ENCODE assay signal across 28 cellular contexts in genomic region chr16:22313876-22314470, GRCh38. TPM values are rescaled to one million over a fixed set of nuclear protein-coding genes. Genes with fewer than 3 reads are reported as not detected.
DNase-seq lines count a peak whose midpoint lies in the region; ATAC-seq, FAIRE-seq and TF ChIP-seq lines count a peak whose summit lies in the region.
"Had no signal": no experiment of that assay in that cellular context is flagged by ENCODE, and none has a peak within 500 bp of the region (broad histone marks: within the 10 kb centered on the region; RNA-seq: fewer than 3 reads in every experiment).

No MANE protein-coding gene starts in this region.

- H2AFZ ChIP-seq in HepG2 (ENCODE audit: low read length): no peak overlapping the region

- H3K36me3 ChIP-seq in breast epithelium (no peaks in the 10 kb centered on the region), WERI-Rb-1 (peaks cover 84% of the 10 kb centered on the region), HepG2 (replicated peaks in 1 of 2; ENCODE audit: control insufficient read depth in 1 of 2, insufficient read depth in 2 of 2, low read length in 2 of 2) (peaks cover 72 to 89% of the 10 kb centered on the region in 2 experiments)

- TF ChIP-seq RAD21 in HepG2 (CRISPR knock-in tag; IDR thresholded peaks at IDR 0.05): no peak

- peaks cover 82% of the 10 kb centered on the region for H3K36me3 Mint-ChIP-seq in MCF 10A (ENCODE audit: insufficient read depth, unreplicated experiment)

- CTCF ChIA-PET in MCF 10A (lab: Yijun Ruan, JAX) (interaction anchor here (5.3 kb wide), 1 partner anchor 13 kb away, joined by 43 read pairs; no protein-coding TSS in a partner anchor), HepG2 (lab: Yijun Ruan, JAX; ENCODE audit: low intra/inter-chr PET ratio, low total read pairs) (no interaction called here)

- WGBS in HepG2 (ENCODE audit: low lambda C conversion rate): 97% methylated on average over 10 of the region's 10 CpGs

- no TSS peak for BruUV-seq in MCF 10A (replicated peaks; lab: Mats Ljungman, UMichigan)
- no TSS peak for BruUV-seq in HepG2 (replicated peaks; lab: Mats Ljungman, UMichigan)

- TF ChIP-seq POLR2A in breast epithelium (IDR thresholded peaks at IDR 0.05) (no peak), HepG2 (IDR thresholded peaks at IDR 0.05; ENCODE audit: insufficient read depth in 1 of 2, low read depth in 2 of 2, low read length in 2 of 2) (no peak)

- H3K27me3 ChIP-seq in breast epithelium: no peaks in the 10 kb centered on the region
- H3K27me3 ChIP-seq in WERI-Rb-1 (ENCODE audit: insufficient read depth, low read depth, severe bottlenecking): no peaks in the 10 kb centered on the region
- H3K27me3 ChIP-seq in HepG2 (ENCODE audit: control insufficient read depth in 1 of 2, insufficient read depth in 2 of 2, low read length in 2 of 2): no peaks in the 10 kb centered on the region
- H3K27me3 ChIP-seq: BE2C, right atrium auricular region had no signal

- H3K9me3 Mint-ChIP-seq in MCF 10A (ENCODE audit: unreplicated experiment): no peaks in the 10 kb centered on the region
- H3K9me3 Mint-ChIP-seq: activated naive CD4-positive, alpha-beta T cell treated with anti-CD3 and anti-CD28 coated beads, Interleukin-2, amount 50 U/mL, for 24 hours; activated T-helper 1 cell treated with anti-CD3 and anti-CD28 coated beads, Interleukin-12 subunit alpha, Interleukin-12 subunit beta, Interleukin-2, Interleukin-4 antibody, amounts not matched to agents 30 ng/mL and 10 ng/mL and 1 ng/mL, durations not matched to agents 14 hours and 24 hours and 36 hours; CD8-positive, alpha-beta memory T cell; immature natural killer cell had no signal

- H3K4me1 ChIP-seq in breast epithelium (no peaks in the 10 kb centered on the region), HepG2 (ENCODE audit: insufficient read depth, low read length) (0 out of 2 replicates have a peak, but pooled peaks cover 7% of the 10 kb centered on the region)
- H3K4me1 ChIP-seq: BE2C, right atrium auricular region had no signal

- intact Hi-C loops in breast epithelium (cut with DNase I; ENCODE audit: low total_unique reads): no loop called here
- intact Hi-C loops in MCF 10A (cut with micrococcal nuclease): no loop called here
- intact Hi-C loops in HepG2 (cut with micrococcal nuclease; ENCODE audit: unreplicated experiment): no loop called here

- no peak overlapping the region for H3K4me2 ChIP-seq in HepG2 (ENCODE audit: low read depth, low read length)

- no peaks in the 10 kb centered on the region for H3K9me3 ChIP-seq in breast epithelium
- no peaks in the 10 kb centered on the region for H3K9me3 ChIP-seq in WERI-Rb-1 (ENCODE audit: severe bottlenecking)
- no peaks in the 10 kb centered on the region for H3K9me3 ChIP-seq in HepG2 (ENCODE audit: low read length)
- H3K9me3 ChIP-seq: BE2C, right atrium auricular region had no signal

- H3K27ac ChIP-seq in breast epithelium (peak overlapping the region; percentile 48), WERI-Rb-1 (peak overlapping the region; percentile 95), HepG2 (ENCODE audit: extremely low read length, insufficient read depth, low read length) (no peak overlapping the region)
- H3K27ac ChIP-seq: HL-60, right atrium auricular region had no signal

- H3K9ac ChIP-seq in HepG2 (ENCODE audit: insufficient read depth, low read depth, low read length): no peak overlapping the region

- in situ Hi-C loops in HepG2 (cut with HindIII; ENCODE audit: extremely low pct_ligation_motif_present, low pct_unique_long_range_greater_than_20kb): no loop called here

- peaks cover 5% of the 10 kb centered on the region; the same call in 1 of the 2 replicates for H4K20me1 ChIP-seq in HepG2 (ENCODE audit: insufficient read depth, low read length)

- no peak overlapping the region for H3K4me3 ChIP-seq in breast epithelium
- H3K4me3 ChIP-seq in WERI-Rb-1 (ENCODE audit: low read depth, low read length): peak overlapping the region; percentile 24
- no peak overlapping the region for H3K4me3 ChIP-seq in HepG2 (replicated peaks in 1 of 3; ENCODE audit: insufficient read depth in 1 of 3, low read depth in 2 of 3, low read length in 3 of 3)
- H3K4me3 ChIP-seq: right atrium auricular region had no signal

- H3K4me1 Mint-ChIP-seq in MCF 10A (ENCODE audit: insufficient read depth, unreplicated experiment): no peaks in the 10 kb centered on the region
- H3K4me1 Mint-ChIP-seq: activated naive CD4-positive, alpha-beta T cell treated with anti-CD3 and anti-CD28 coated beads, Interleukin-2, amount 50 U/mL, for 24 hours; CD8-positive, alpha-beta memory T cell had no signal

- POLR2A ChIA-PET in MCF 10A (lab: Yijun Ruan, JAX): interaction anchor here (0.5 kb wide), 1 partner anchor 25 kb away, joined by 4 read pairs; no protein-coding TSS in a partner anchor
- POLR2A ChIA-PET in HepG2 (lab: Yijun Ruan, JAX): interaction anchor here (1.3 kb wide), 1 partner anchor 14 kb away, joined by 3 read pairs; no protein-coding TSS in a partner anchor

- ATAC-seq in HepG2: no peak
- ATAC-seq in HG03045 (IDR thresholded peaks at IDR 0.05; ENCODE audit: unreplicated experiment): no peak
- ATAC-seq: left lobe of liver, Panc1 had no signal

- TF ChIP-seq EP300 in HepG2 (IDR thresholded peaks at IDR 0.05; ENCODE audit: low read depth in 2 of 2, low read length in 2 of 2): no peak
- no peak for TF ChIP-seq EP300 in HepG2 (CRISPR knock-in tag; IDR thresholded peaks at IDR 0.05; ENCODE audit: borderline replicate concordance)

- no peak for FAIRE-seq in HepG2 (lab: Jason Lieb, UNC)
- FAIRE-seq: bronchial epithelial cell, GM18507 had no signal

- TF ChIP-seq CTCF in breast epithelium (IDR thresholded peaks at IDR 0.05): no peak
- no peak for TF ChIP-seq CTCF in MCF 10A (IDR thresholded peaks at IDR 0.05; ENCODE audit: unreplicated experiment)
- no peak for TF ChIP-seq CTCF in WERI-Rb-1 (IDR thresholded peaks at IDR 0.05; ENCODE audit: low read depth, low read length)
- no peak for TF ChIP-seq CTCF in HepG2 (CRISPR knock-in tag; IDR thresholded peaks at IDR 0.05)

- H3K4me3 Mint-ChIP-seq in MCF 10A (ENCODE audit: unreplicated experiment): no peak overlapping the region
- H3K4me3 Mint-ChIP-seq: activated naive CD4-positive, alpha-beta T cell treated with anti-CD3 and anti-CD28 coated beads, Interleukin-2, amount 50 U/mL, for 24 hours; activated T-helper 1 cell treated with anti-CD3 and anti-CD28 coated beads, Interleukin-12 subunit alpha, Interleukin-12 subunit beta, Interleukin-2, Interleukin-4 antibody, amounts not matched to agents 30 ng/mL and 10 ng/mL and 1 ng/mL, durations not matched to agents 14 hours and 24 hours and 36 hours; CD8-positive, alpha-beta memory T cell; immature natural killer cell had no signal

- DNase-seq in breast epithelium (ENCODE audit: low spot score in 2 of 2): no peak
- DNase-seq in MCF 10A (ENCODE audit: unreplicated experiment): no peak
- DNase-seq in WERI-Rb-1: peak; percentile 61
- no peak for DNase-seq in HepG2 (ENCODE audit: low spot score)
- peak; percentile 40 for DNase-seq in ureter (ENCODE audit: low spot score)
- no peak for DNase-seq in NCI-H345 treated with DMSO at 0.1 percent for 48 hours (lab: John Stamatoyannopoulos, UW; ENCODE audit: unreplicated experiment)
- no peak for DNase-seq in stimulated activated naive CD4-positive, alpha-beta T cell treated with Interleukin-2 at 50 U/mL for 16 hours (lab: John Stamatoyannopoulos, UW)
- DNase-seq: activated CD4-positive, alpha-beta T cell treated with anti-CD3 and anti-CD28 coated beads for 48 hours; BE2C; CD8-positive, alpha-beta memory T cell; immature natural killer cell; Kasumi-1; mesendoderm; NCI-H1436; NCI-H2081 treated with DMSO at 0.1 percent for 48 hours; NCI-H446; NCI-H774; SIG-M5; trophoblast cell had no signal

- H3K79me2 ChIP-seq in HepG2 (ENCODE audit: insufficient read depth, low read length): no peaks in the 10 kb centered on the region

- H3K27ac Mint-ChIP-seq in MCF 10A (ENCODE audit: low read depth, unreplicated experiment): no peak overlapping the region
- H3K27ac Mint-ChIP-seq: activated naive CD4-positive, alpha-beta T cell treated with anti-CD3 and anti-CD28 coated beads, Interleukin-2, amount 50 U/mL, for 24 hours; activated T-helper 1 cell treated with anti-CD3 and anti-CD28 coated beads, Interleukin-12 subunit alpha, Interleukin-12 subunit beta, Interleukin-2, Interleukin-4 antibody, amounts not matched to agents 30 ng/mL and 10 ng/mL and 1 ng/mL, durations not matched to agents 14 hours and 24 hours and 36 hours had no signal

- H3K27me3 Mint-ChIP-seq in MCF 10A (ENCODE audit: insufficient read depth, unreplicated experiment): no peaks in the 10 kb centered on the region
- H3K27me3 Mint-ChIP-seq: activated naive CD4-positive, alpha-beta T cell treated with anti-CD3 and anti-CD28 coated beads, Interleukin-2, amount 50 U/mL, for 24 hours; CD8-positive, alpha-beta memory T cell had no signal

TF ChIP-seq in HepG2, 621 proteins besides CTCF, POLR2A, EP300 and RAD21 (continues in another document):
- TF ChIP-seq IKZF1 (IDR thresholded peaks at IDR 0.05) (no peak), CEBPG (CRISPR knock-in tag; IDR thresholded peaks at IDR 0.05) (no peak), ZNF367 (CRISPR knock-in tag; IDR thresholded peaks at IDR 0.05; ENCODE audit: borderline replicate concordance) (no peak)

RNA-seq across cellular contexts. Expression of gene POLR3E, which starts 16.8 kb away (rescaled TPM):
- total RNA-seq in breast epithelium: 10 to 100 TPM; 59.0 to 72.4 (median 64.0) TPM
- 53.2 and 73.8 TPM in 2 replicates for total RNA-seq in MCF 10A (2022)
- 94.8 and 135 TPM in 2 replicates for total RNA-seq in HepG2 (2016; rRNA removed; fragmentation: Illumina TruSeq; extraction: Trizol)
- total RNA-seq in HepG2 (2016; cell fraction: cytosol; rRNA removed; fragmentation: Illumina TruSeq; extraction: Trizol; ENCODE audit: low read depth): 40.5 and 40.7 TPM in 2 replicates
- total RNA-seq in HepG2 (2016; cell fraction: insoluble cytoplasmic fraction; rRNA removed; fragmentation: Illumina TruSeq; extraction: Trizol): 93.2 and 125 TPM in 2 replicates
- 103 and 106 TPM in 2 replicates for total RNA-seq in HepG2 (2016; cell fraction: membrane; rRNA removed; fragmentation: Illumina TruSeq; extraction: Trizol)
- total RNA-seq in HepG2 (2016; cell fraction: nucleus; rRNA removed; fragmentation: Illumina TruSeq; extraction: Trizol): 115 and 134 TPM in 2 replicates
- polyA plus RNA-seq in HepG2 (2011; rRNA removed): 262 and 280 TPM in 2 replicates
- polyA plus RNA-seq in HepG2 (2011; cell fraction: cytosol; rRNA removed): 132 and 169 TPM in 2 replicates
- polyA plus RNA-seq in HepG2 (2011; cell fraction: nucleus; rRNA removed): 753 and 830 TPM in 2 replicates
- 105 and 114 TPM in 2 replicates for polyA plus RNA-seq in HepG2 (2012)
- 31.3 and 37.9 TPM in 2 replicates for polyA plus RNA-seq in HepG2 (2016; cell fraction: cytosol; fragmentation: Illumina TruSeq; extraction: Trizol; ENCODE audit: low read depth)
- 94.5 and 105 TPM in 2 replicates for polyA plus RNA-seq in HepG2 (2016; cell fraction: insoluble cytoplasmic fraction; fragmentation: Illumina TruSeq; extraction: Trizol; ENCODE audit: low read depth)
- 62.4 and 65.8 TPM in 2 replicates for polyA plus RNA-seq in HepG2 (2016; cell fraction: membrane; fragmentation: Illumina TruSeq; extraction: Trizol; ENCODE audit: low read depth)
- polyA plus RNA-seq in HepG2 (2016; cell fraction: nucleus; fragmentation: Illumina TruSeq; extraction: Trizol; ENCODE audit: insufficient read depth, low read depth): 279 and 292 TPM in 2 replicates
- polyA minus RNA-seq in HepG2 (2011; rRNA and poly(A)+ RNA removed; ENCODE audit: low replicate concordance): 472 and 743 TPM in 2 replicates
- polyA minus RNA-seq in HepG2 (2011; cell fraction: cytosol; rRNA and poly(A)+ RNA removed): 96.6 and 110 TPM in 2 replicates
- polyA minus RNA-seq in HepG2 (2011; cell fraction: nucleus; rRNA and poly(A)+ RNA removed): 279 and 332 TPM in 2 replicates
- total RNA-seq in ureter: 87.9 TPM

Comparison
In these comparisons a context has a peak if more than half of its experiments do, and no peak if none do; other contexts are left out.
1. DNase-seq: peak in WERI-Rb-1 (single experiment) and ureter (single experiment); none in breast epithelium (0 of 2), MCF 10A (single experiment), HepG2 (single experiment), NCI-H345 treated with DMSO at 0.1 percent for 48 hours (single experiment) and stimulated activated naive CD4-positive, alpha-beta T cell treated with Interleukin-2 at 50 U/mL for 16 hours (single experiment).